In genomic region chr5:90144625-90145327, GRCh38 we compare ENCODE assay signal across 19 cellular contexts.
DNase-seq lines count a peak whose midpoint lies in the region; TF ChIP-seq lines count a peak whose summit lies in the region.
"Had no signal": no experiment of that assay in that cellular context is flagged by ENCODE, and none has a peak within 500 bp of the region (broad histone marks: within the 10 kb centered on the region; RNA-seq: fewer than 3 reads in every experiment).

No MANE protein-coding gene starts in this region.

- H3K4me3 ChIP-seq in choroid plexus epithelial cell (ENCODE audit: low read depth, low read length) = no peak overlapping the region
- H3K4me3 ChIP-seq: prostate gland had no signal

- DNase-seq in COLO829 (ENCODE audit: low spot score) (peak; percentile 57), RPMI7951 (ENCODE audit: low read depth) (peak; percentile 46), choroid plexus epithelial cell (ENCODE audit: low read depth) (peak; percentile 72), islet precursor cell (peak; percentile 53), HuH-7.5 (ENCODE audit: low spot score) (no peak), NCI-H1930 (lab: John Stamatoyannopoulos, UW) (no peak), NCI-H82 (lab: John Stamatoyannopoulos, UW) (no peak), Kasumi-1 (lab: John Stamatoyannopoulos, UW) (no peak)
- DNase-seq: activated naive CD4-positive, alpha-beta T cell treated with anti-CD3 and anti-CD28 coated beads, Interleukin-2, amount 50 U/mL, for 16 hours; anterior cingulate cortex; BE2C; cerebellar nuclear complex; COR-L47; H7; NCI-H1105; NCI-H2029; NCI-H345; NCI-H774 had no signal

- no peak for TF ChIP-seq CTCF in choroid plexus epithelial cell (conservative IDR thresholded peaks at IDR 0.05; ENCODE audit: low read depth, low read length)

Comparison
In these comparisons a context has a peak if more than half of its experiments do, and no peak if none do; other contexts are left out.
1. DNase-seq: peak in COLO829 (single experiment), RPMI7951 (single experiment), choroid plexus epithelial cell (single experiment) and islet precursor cell (single experiment); none in HuH-7.5 (single experiment), NCI-H1930 (0 of 2), NCI-H82 (single experiment) and Kasumi-1 (0 of 2).